ENCODE assay signal across 29 cellular contexts in genomic region chr1:153430561-153430960, GRCh38. TPM values are rescaled to one million over a fixed set of nuclear protein-coding genes. Genes with fewer than 3 reads are reported as not detected.
"Had no signal": no experiment of that assay in that cellular context is flagged by ENCODE, and none has a peak within 500 bp of the region (broad histone marks: within the 10 kb centered on the region; RNA-seq: fewer than 3 reads in every experiment).

No MANE protein-coding gene starts in this region.

- H3K4me2 ChIP-seq: smooth muscle cell had no signal

- H3K36me3 ChIP-seq: gastrocnemius medialis, suprapubic skin, transverse colon had no signal

- ATAC-seq: gastrocnemius medialis; mucosa of descending colon; natural killer cell treated with Interleukin-12 subunit alpha and Interleukin-12 subunit beta and Interleukin-15 and Interleukin-18, amount 100 ng/mL, for 72 hours; sciatic nerve; stimulated activated naive CD8-positive, alpha-beta T cell treated with anti-CD3 and anti-CD28 coated beads, Interleukin-15, amount 100 ng/mL, for 72 hours had no signal

- H3K4me3 Mint-ChIP-seq: mesothelial cell of epicardium; naive B cell; natural killer cell treated with Interleukin-12 subunit alpha and Interleukin-12 subunit beta and Interleukin-15 and Interleukin-18, amount 100 ng/mL, for 72 hours; neural crest cell; stimulated activated naive CD8-positive, alpha-beta T cell treated with anti-CD3 and anti-CD28 coated beads, Interleukin-15, amount 100 ng/mL, for 72 hours had no signal

- H3K36me3 Mint-ChIP-seq: mesothelial cell of epicardium; naive B cell; natural killer cell treated with Interleukin-12 subunit alpha and Interleukin-12 subunit beta and Interleukin-15 and Interleukin-18, amount 100 ng/mL, for 72 hours had no signal

- H3K27ac ChIP-seq: dorsolateral prefrontal cortex, gastrocnemius medialis, parathyroid adenoma, suprapubic skin, transverse colon had no signal

- H3K4me1 Mint-ChIP-seq: mesothelial cell of epicardium; naive B cell; neural crest cell; stimulated activated naive CD8-positive, alpha-beta T cell treated with anti-CD3 and anti-CD28 coated beads, Interleukin-15, amount 100 ng/mL, for 72 hours had no signal

- DNase-seq: dorsolateral prefrontal cortex; effector CD4-positive, alpha-beta T cell; foreskin fibroblast; gastrocnemius medialis; head of caudate nucleus; mesenchymal stem cell; mucosa of descending colon; naive B cell; stimulated activated CD4-positive, alpha-beta T cell treated with anti-CD3 and anti-CD28 coated beads, Interleukin-12 subunit alpha, Interleukin-12 subunit beta, amount 100 ng/mL, for 4 hours; stimulated activated CD4-positive, alpha-beta T cell treated with anti-CD3 and anti-CD28 coated beads, Interleukin-1b, Interleukin-23, amount 100 ng/mL, for 48 hours; stimulated activated CD4-positive, alpha-beta T cell treated with anti-CD3 and anti-CD28 coated beads, Interleukin-4, amount 100 ng/mL, for 1 hour; stimulated activated CD8-positive, alpha-beta memory T cell treated with anti-CD3 and anti-CD28 coated beads, Interleukin-4, amount 100 ng/mL, for 48 hours; stimulated activated naive CD4-positive, alpha-beta T cell; stimulated activated naive CD8-positive, alpha-beta T cell treated with anti-CD3 and anti-CD28 coated beads, Interleukin-15, amount 100 ng/mL, for 72 hours; transverse colon had no signal

- H3K27ac Mint-ChIP-seq: mesothelial cell of epicardium; naive B cell; natural killer cell treated with Interleukin-12 subunit alpha and Interleukin-12 subunit beta and Interleukin-15 and Interleukin-18, amount 100 ng/mL, for 72 hours; progenitor cell of endocrine pancreas; stimulated activated naive CD8-positive, alpha-beta T cell treated with anti-CD3 and anti-CD28 coated beads, Interleukin-15, amount 100 ng/mL, for 72 hours had no signal

- H2AFZ ChIP-seq: parathyroid adenoma had no signal

- H3K9ac ChIP-seq: parathyroid adenoma had no signal

- H3K9me3 Mint-ChIP-seq: mesothelial cell of epicardium; natural killer cell treated with Interleukin-12 subunit alpha and Interleukin-12 subunit beta and Interleukin-15 and Interleukin-18, amount 100 ng/mL, for 72 hours; neural crest cell; stimulated activated naive CD8-positive, alpha-beta T cell treated with anti-CD3 and anti-CD28 coated beads, Interleukin-15, amount 100 ng/mL, for 72 hours had no signal

- H3K9me3 ChIP-seq: gastrocnemius medialis, mucosa of descending colon, suprapubic skin, transverse colon had no signal

- H3K79me2 ChIP-seq: parathyroid adenoma had no signal

- H3K4me3 ChIP-seq: dorsolateral prefrontal cortex, gastrocnemius medialis, mucosa of descending colon, smooth muscle cell, suprapubic skin, transverse colon had no signal

- H3K4me1 ChIP-seq: gastrocnemius medialis, parathyroid adenoma, suprapubic skin, transverse colon had no signal

RNA-seq across cellular contexts. Expression of gene S100A7A, which starts 14.2 kb away (rescaled TPM):
- total RNA-seq: dorsolateral prefrontal cortex; gastrocnemius medialis; glomerular endothelial cell; liver; lung microvascular endothelial cell; mesothelial cell of epicardium; mucosa of descending colon; natural killer cell treated with Interleukin-12 subunit alpha and Interleukin-12 subunit beta and Interleukin-15 and Interleukin-18, amount 100 ng/mL, for 72 hours; neural crest cell; osteoblast; progenitor cell of endocrine pancreas; sciatic nerve; smooth muscle cell; transverse colon; ureter had no signal
- polyA plus RNA-seq: keratinocyte, liver, smooth muscle cell had no signal

RNA-seq across cellular contexts. Expression of gene S100A7, which starts 29.9 kb away (rescaled TPM):
- total RNA-seq: gastrocnemius medialis; glomerular endothelial cell; liver; lung microvascular endothelial cell; mesothelial cell of epicardium; mucosa of descending colon; natural killer cell treated with Interleukin-12 subunit alpha and Interleukin-12 subunit beta and Interleukin-15 and Interleukin-18, amount 100 ng/mL, for 72 hours; neural crest cell; osteoblast; progenitor cell of endocrine pancreas; smooth muscle cell; transverse colon; ureter had no signal
- polyA plus RNA-seq: liver, smooth muscle cell had no signal

RNA-seq across cellular contexts. Expression of gene S100A8, which starts 39.7 kb away (rescaled TPM):
- total RNA-seq: glomerular endothelial cell, lung microvascular endothelial cell, mesothelial cell of epicardium, neural crest cell, osteoblast, progenitor cell of endocrine pancreas, smooth muscle cell had no signal

RNA-seq across cellular contexts. Expression of gene S100A12, which starts 55.1 kb away (rescaled TPM):
- total RNA-seq: glomerular endothelial cell; lung microvascular endothelial cell; mesothelial cell of epicardium; natural killer cell treated with Interleukin-12 subunit alpha and Interleukin-12 subunit beta and Interleukin-15 and Interleukin-18, amount 100 ng/mL, for 72 hours; neural crest cell; osteoblast; progenitor cell of endocrine pancreas; smooth muscle cell; suprapubic skin; transverse colon; ureter had no signal
- polyA plus RNA-seq: smooth muscle cell had no signal
